ENCODE assay signal across 13 cellular contexts in the genomic region with DNA sequence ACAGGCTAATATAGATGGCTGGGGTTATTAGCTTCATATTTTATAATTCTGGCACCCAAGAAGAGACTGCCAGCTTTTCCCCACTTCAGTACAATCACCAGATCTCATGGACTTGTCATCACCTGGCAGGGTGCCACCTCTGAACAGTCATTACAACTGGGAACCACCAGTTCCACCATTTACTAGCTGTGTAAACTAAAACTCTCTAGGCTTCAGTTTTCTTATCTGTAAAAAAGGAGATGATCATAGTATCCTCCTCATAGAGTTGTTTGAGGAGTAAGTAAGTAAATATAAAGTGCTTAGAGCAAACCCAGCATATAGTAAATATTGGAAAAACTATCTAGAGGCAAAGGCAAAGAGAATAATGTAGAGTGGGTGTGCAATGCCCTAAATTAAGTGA. TPM values are rescaled to one million over a fixed set of nuclear protein-coding genes. Genes with fewer than 3 reads are reported as not detected.
DNase-seq lines count a peak whose midpoint lies in the region; ATAC-seq, FAIRE-seq and TF ChIP-seq lines count a peak whose summit lies in the region.
"Had no signal": no experiment of that assay in that cellular context is flagged by ENCODE, and none has a peak within 500 bp of the region (broad histone marks: within the 10 kb centered on the region; RNA-seq: fewer than 3 reads in every experiment).

No MANE protein-coding gene starts in this region.

- H3K9ac ChIP-seq in keratinocyte (ENCODE audit: control insufficient read depth, extremely low read depth, insufficient read depth, low read length), result no peak overlapping the region

- no peak for TF ChIP-seq RAD21 in A549 (conservative IDR thresholded peaks at IDR 0.05 in 1 of 2, IDR thresholded peaks at IDR 0.05 in 1 of 2)

- TF ChIP-seq POLR2A in A549 (IDR thresholded peaks at IDR 0.05; ENCODE audit: low read length), result no peak

- peaks cover 3% of the 10 kb centered on the region for H3K9me1 ChIP-seq in keratinocyte (ENCODE audit: control insufficient read depth, extremely low read depth, insufficient read depth, low read length)

- no peak for TF ChIP-seq EP300 in A549 (IDR thresholded peaks at IDR 0.05)

- no peaks in the 10 kb centered on the region for H3K9me3 ChIP-seq in A549
- H3K9me3 ChIP-seq in keratinocyte (ENCODE audit: control insufficient read depth, low read depth, low read length), result no peaks in the 10 kb centered on the region
- H3K9me3 ChIP-seq: Caco-2 had no signal

- peak overlapping the region; percentile 15; the same call in 2 of the 3 replicates for H3K4me2 ChIP-seq in A549
- no peak overlapping the region for H3K4me2 ChIP-seq in keratinocyte (ENCODE audit: control insufficient read depth, extremely low read depth, insufficient read depth, low read depth, low read length)

- no peak for FAIRE-seq in A549 (lab: Jason Lieb, UNC)
- peak; percentile 85 for FAIRE-seq in keratinocyte (lab: Jason Lieb, UNC)
- FAIRE-seq in HTR-8/SVneo (lab: Jason Lieb, UNC), result no peak
- FAIRE-seq: colon had no signal

- H3K27ac ChIP-seq in A549, result no peak overlapping the region
- no peak overlapping the region for H3K27ac ChIP-seq in keratinocyte (ENCODE audit: control insufficient read depth, insufficient read depth, low read length)

- TF ChIP-seq CTCF in A549 (IDR thresholded peaks at IDR 0.05) (no peak), keratinocyte (optimal IDR thresholded peaks at IDR 0.05 in 1 of 3, IDR thresholded peaks at IDR 0.05 in 1 of 3, conservative IDR thresholded peaks at IDR 0.05 in 1 of 3; ENCODE audit: extremely low read depth in 1 of 3, insufficient read depth in 2 of 3, low read length in 3 of 3) (no peak)

- ATAC-seq in A549 (peak; percentile 72 to 76; a peak in 5 of 6 replicates), GM18870 (IDR thresholded peaks at IDR 0.05; ENCODE audit: unreplicated experiment) (no peak), HG02981 (IDR thresholded peaks at IDR 0.05; ENCODE audit: unreplicated experiment) (no peak)

- no peaks in the 10 kb centered on the region for H3K27me3 ChIP-seq in keratinocyte (ENCODE audit: control insufficient read depth, extremely low read depth, insufficient read depth, low read length)

- no peaks in the 10 kb centered on the region for H4K20me1 ChIP-seq in keratinocyte (ENCODE audit: control insufficient read depth, extremely low read depth, insufficient read depth, low read length)

- H3K4me1 ChIP-seq in A549 (peaks cover 32% of the 10 kb centered on the region), keratinocyte (ENCODE audit: control insufficient read depth, extremely low read depth, insufficient read depth, low read length) (peaks cover 11% of the 10 kb centered on the region)

- peaks cover 48% of the 10 kb centered on the region for H3K79me2 ChIP-seq in keratinocyte (ENCODE audit: control insufficient read depth, insufficient read depth, low read length)

- CTCF ChIA-PET in A549 (lab: Yijun Ruan, JAX), result interaction anchor here (1.0 to 3.3 kb wide), 2 partner anchors 20 to 387 kb away, joined by 4 to 15 read pairs; a partner anchor contains a TSS

- dilution Hi-C loops in keratinocyte (cut with MboI; ENCODE audit: extremely low pct_ligation_motif_present, low sequenced_read_pairs), result no loop called here

- peaks cover 0 to 1% of the 10 kb centered on the region in 2 experiments for H3K36me3 ChIP-seq in keratinocyte (ENCODE audit: control insufficient read depth in 2 of 2, extremely low read depth in 1 of 2, insufficient read depth in 2 of 2, low read length in 2 of 2)

- H3K4me3 ChIP-seq in A549, result no peak overlapping the region
- no peak overlapping the region for H3K4me3 ChIP-seq in keratinocyte (ENCODE audit: control insufficient read depth in 2 of 3, extremely low read depth in 1 of 3, insufficient read depth in 2 of 3, low read depth in 1 of 3, low read length in 3 of 3)

- POLR2A ChIA-PET in A549 (lab: Yijun Ruan, JAX), result interaction anchor here (1.1 kb wide), 1 partner anchor 19 kb away, joined by 3 read pairs; a partner anchor contains a TSS

- no peak overlapping the region for H2AFZ ChIP-seq in keratinocyte (ENCODE audit: control insufficient read depth, low read length)

- DNase-seq in A549 (ENCODE audit: low read depth in 1 of 2, low spot score in 1 of 2) (peak in 1 of 2 experiments; percentile 76), H4 (ENCODE audit: low spot score) (peak; percentile 34), amniotic epithelial cell (ENCODE audit: low read depth) (peak; percentile 60), keratinocyte (ENCODE audit: low read depth, low spot score) (peak; percentile 30), NCI-H510A (lab: John Stamatoyannopoulos, UW) (no peak), HTR-8/SVneo (ENCODE audit: insufficient read length, low spot score) (no peak)
- DNase-seq: activated CD8-positive, alpha-beta memory T cell treated with anti-CD3 and anti-CD28 coated beads, Interleukin-2, amount 50 U/mL, for 4 hours; NCI-H1930; occipital lobe had no signal

TF ChIP-seq in A549, 52 proteins besides CTCF, POLR2A, EP300 and RAD21:
- no peak for TF ChIP-seq NR3C1 (IDR thresholded peaks at IDR 0.05)
- TF ChIP-seq ZFP36 (IDR thresholded peaks at IDR 0.05; ENCODE audit: borderline replicate concordance, partially characterized antibody), result no peak
- no peak for TF ChIP-seq ZNF302 (CRISPR knock-in tag; IDR thresholded peaks at IDR 0.05)
- no peak for TF ChIP-seq FOSL2 (IDR thresholded peaks at IDR 0.05)
- TF ChIP-seq FOSL2 (CRISPR knock-in tag; IDR thresholded peaks at IDR 0.05), result no peak
- no peak for TF ChIP-seq KDM1A (IDR thresholded peaks at IDR 0.05; ENCODE audit: low read depth)
- peak; percentile 46 for TF ChIP-seq GATA3 (IDR thresholded peaks at IDR 0.05; ENCODE audit: borderline replicate concordance)

RNA-seq across cellular contexts. Expression of a gene that starts 19.3 kb away (rescaled TPM):
- polyA plus RNA-seq in A549 (2011; rRNA removed) (25.6 and 30.1 TPM in 2 replicates), A549 (2017; fragmentation: RNase III; extraction: RNeasy Plus Mini Kit Qiagen cat#74134 plus additional on column Dnase treatment) (7.5 to 8.0 TPM (median 7.6 TPM) in 3 replicates), keratinocyte (13.9 to 25.7 TPM (median 16.1 TPM) in 3 replicates)
- polyA plus RNA-seq in A549 (2012; cell fraction: cytosol; rRNA removed), result 2.9 and 3.1 TPM in 2 replicates
- polyA plus RNA-seq in A549 (2012; cell fraction: nucleus; rRNA removed), result 2.8 and 5.5 TPM in 2 replicates
- polyA minus RNA-seq in A549 (2011; rRNA and poly(A)+ RNA removed), result 19.0 and 19.1 TPM in 2 replicates
- 0.48 and 0.62 TPM in 2 replicates for total RNA-seq in H4 (2014; rRNA removed; shearing (Covaris generic))
- polyA plus RNA-seq in keratinocyte (2011; ENCODE audit: low read depth), result 23.0 TPM
- polyA plus RNA-seq in keratinocyte (2011; cell fraction: cytosol; rRNA removed), result 9.2 and 19.1 TPM in 2 replicates
- 24.2 and 31.8 TPM in 2 replicates for polyA plus RNA-seq in keratinocyte (2011; cell fraction: nucleus; rRNA removed)
- 9.9 TPM in 2 replicates for polyA plus RNA-seq in keratinocyte (2012; ENCODE audit: low replicate concordance)
- 3.2 to 25.7 TPM (median 12.2 TPM) in 3 replicates for polyA minus RNA-seq in keratinocyte
- polyA minus RNA-seq in keratinocyte (2011; cell fraction: cytosol; rRNA and poly(A)+ RNA removed), result 9.6 TPM
- polyA minus RNA-seq in keratinocyte (2011; cell fraction: nucleus; rRNA and poly(A)+ RNA removed), result 20.7 and 32.1 TPM in 2 replicates

Comparison
In these comparisons a context has a peak if more than half of its experiments do, and no peak if none do; other contexts are left out.
1. ATAC-seq: peak in A549 (2 of 2); none in GM18870 (single experiment) and HG02981 (single experiment).
2. DNase-seq: peak in H4 (single experiment), amniotic epithelial cell (single experiment) and keratinocyte (single experiment); none in NCI-H510A (single experiment) and HTR-8/SVneo (single experiment).